ENCODE assay signal across 8 cellular contexts in the genomic region with DNA sequence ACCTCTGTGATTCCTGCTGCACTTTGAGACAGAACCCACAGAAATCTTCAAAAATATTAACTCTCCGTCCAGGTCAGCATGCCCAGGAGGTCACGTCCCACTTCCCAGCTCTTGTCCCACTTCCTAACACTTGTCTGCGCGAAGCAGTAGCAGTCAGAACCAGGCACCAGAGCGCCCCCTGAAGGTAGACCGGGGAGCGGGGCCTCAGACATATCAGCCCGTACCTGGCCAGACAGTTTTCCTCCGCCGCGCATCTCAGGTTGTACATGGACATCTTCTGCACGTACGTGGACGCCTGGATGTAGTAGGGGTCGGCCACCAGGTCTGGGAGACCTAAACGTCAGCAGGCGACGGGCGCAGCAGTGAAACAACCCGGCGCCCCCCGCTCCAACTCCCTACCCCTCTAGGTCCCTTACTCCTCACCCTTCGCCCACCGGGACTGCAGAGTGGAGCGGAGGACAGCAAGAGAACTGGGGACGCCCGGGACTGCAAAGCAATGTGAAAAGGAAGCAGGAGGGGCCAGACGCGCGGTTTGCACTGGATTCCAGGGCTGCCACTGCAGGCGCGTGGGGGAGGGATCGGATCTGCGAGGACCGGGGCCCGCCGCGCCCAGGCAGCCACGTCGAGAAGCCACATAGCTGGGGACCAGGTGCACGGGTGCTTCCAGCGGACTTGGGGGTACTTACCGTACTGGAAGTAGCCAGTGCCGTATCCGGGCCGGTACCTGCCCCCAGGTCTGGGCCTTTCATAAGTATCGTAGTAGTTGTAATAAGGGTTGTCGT. TPM values are rescaled to one million over a fixed set of nuclear protein-coding genes. Genes with fewer than 3 reads are reported as not detected.
DNase-seq lines count a peak whose midpoint lies in the region; ATAC-seq and TF ChIP-seq lines count a peak whose summit lies in the region.

No MANE protein-coding gene starts in this region.

- H3K4me1 Mint-ChIP-seq in activated naive CD8-positive, alpha-beta T cell treated with anti-CD3 and anti-CD28 coated beads for 36 hours, result peaks cover 17% of the 10 kb centered on the region

- H3K27me3 Mint-ChIP-seq in activated naive CD8-positive, alpha-beta T cell treated with anti-CD3 and anti-CD28 coated beads for 36 hours, result peaks cover 72% of the 10 kb centered on the region

- no peak overlapping the region for H3K27ac Mint-ChIP-seq in activated naive CD8-positive, alpha-beta T cell treated with anti-CD3 and anti-CD28 coated beads for 36 hours

- no peaks in the 10 kb centered on the region for H3K4me1 ChIP-seq in cardiac muscle cell (ENCODE audit: low read depth)

- H3K9me3 Mint-ChIP-seq in activated naive CD8-positive, alpha-beta T cell treated with anti-CD3 and anti-CD28 coated beads for 36 hours, result no peaks in the 10 kb centered on the region

- peak overlapping the region; percentile 74 for H3K4me3 Mint-ChIP-seq in activated naive CD8-positive, alpha-beta T cell treated with anti-CD3 and anti-CD28 coated beads for 36 hours

- peak overlapping the region; percentile 42 for H3K4me3 ChIP-seq in cardiac muscle cell

- H3K36me3 Mint-ChIP-seq in activated naive CD8-positive, alpha-beta T cell treated with anti-CD3 and anti-CD28 coated beads for 36 hours, result peaks cover 3% of the 10 kb centered on the region

- H3K36me3 ChIP-seq in cardiac muscle cell, result no peaks in the 10 kb centered on the region

- peak; percentile 92 for TF ChIP-seq CTCF in cardiac muscle cell (IDR thresholded peaks at IDR 0.05; ENCODE audit: low read depth, low read length)

- DNase-seq in activated CD4-positive, alpha-beta T cell treated with anti-CD3 and anti-CD28 coated beads for 48 hours, result peak; percentile 77
- no peak for DNase-seq in activated CD4-positive, alpha-beta T cell treated with anti-CD3 and anti-CD28 coated beads for 1 hour
- DNase-seq in NCI-H748 treated with DMSO at 0.1 percent for 48 hours (lab: John Stamatoyannopoulos, UW), result peak; percentile 88
- peak; percentile 51 for DNase-seq in activated naive CD8-positive, alpha-beta T cell treated with anti-CD3 and anti-CD28 coated beads for 36 hours
- peak; percentile 81 to 86 for DNase-seq in cardiac muscle cell (ENCODE audit: low read depth in 1 of 2, low spot score in 1 of 2)
- peak; percentile 48 for DNase-seq in occipital lobe (lab: John Stamatoyannopoulos, UW)
- DNase-seq in NCI-H128 (lab: John Stamatoyannopoulos, UW; ENCODE audit: unreplicated experiment), result no peak

- peak; percentile 64 for ATAC-seq in HG03066 (IDR thresholded peaks at IDR 0.05; ENCODE audit: low read depth, unreplicated experiment)

- no peaks in the 10 kb centered on the region for H3K9me3 ChIP-seq in cardiac muscle cell (ENCODE audit: low read depth)

- peaks cover 24% of the 10 kb centered on the region for H3K27me3 ChIP-seq in cardiac muscle cell

- no peak overlapping the region for H3K27ac ChIP-seq in cardiac muscle cell

RNA-seq across cellular contexts. Expression of a gene that starts 1.2 kb away (rescaled TPM):
- not detected for total RNA-seq in activated naive CD8-positive, alpha-beta T cell treated with anti-CD3 and anti-CD28 coated beads for 36 hours
- total RNA-seq in cardiac muscle cell (3.5 and 4.6 TPM in 2 replicates), occipital lobe (5.8 TPM)
- 2.0 and 2.6 TPM in 2 replicates for polyA plus RNA-seq in cardiac muscle cell

RNA-seq across cellular contexts. Expression of a gene that starts 52.5 kb away (rescaled TPM):
- total RNA-seq in activated naive CD8-positive, alpha-beta T cell treated with anti-CD3 and anti-CD28 coated beads for 36 hours, result under 1 TPM in 1 of 2 experiments, not detected in 1; 0.28 TPM
- total RNA-seq in cardiac muscle cell, result not detected in 2 replicates
- not detected in 2 replicates for polyA plus RNA-seq in cardiac muscle cell
- total RNA-seq in occipital lobe, result 1.2 TPM

Comparison
In these comparisons a context has a peak if more than half of its experiments do, and no peak if none do; other contexts are left out.
1. DNase-seq: peak in activated CD4-positive, alpha-beta T cell treated with anti-CD3 and anti-CD28 coated beads for 48 hours (single experiment), NCI-H748 treated with DMSO at 0.1 percent for 48 hours (single experiment), activated naive CD8-positive, alpha-beta T cell treated with anti-CD3 and anti-CD28 coated beads for 36 hours (single experiment), cardiac muscle cell (2 of 2) and occipital lobe (single experiment); none in activated CD4-positive, alpha-beta T cell treated with anti-CD3 and anti-CD28 coated beads for 1 hour (single experiment) and NCI-H128 (single experiment).